Comparison of ENCODE assay signal across 23 cellular contexts in genomic region chr14:50379563-50379962, GRCh38.
"Had no signal": no experiment of that assay in that cellular context is flagged by ENCODE, and none has a peak within 500 bp of the region (broad histone marks: within the 10 kb centered on the region; RNA-seq: fewer than 3 reads in every experiment).

No MANE protein-coding gene starts in this region.

- H3K36me3 ChIP-seq: esophagus squamous epithelium, ovary, stomach, thyroid gland had no signal

- ATAC-seq: left lobe of liver; naive thymus-derived CD8-positive, alpha-beta T cell; psoas muscle; right cardiac atrium; stimulated activated effector memory CD8-positive, alpha-beta T cell treated with anti-CD3 and anti-CD28 coated beads, Interleukin-12 subunit alpha, Interleukin-12 subunit beta, amount 100 ng/mL, for 72 hours had no signal

- DNase-seq: cortex of kidney; effector CD4-positive, alpha-beta T cell; esophagus squamous epithelium; hypothalamus; immature natural killer cell; islet precursor cell; mesenchymal stem cell; naive thymus-derived CD8-positive, alpha-beta T cell; nephron progenitor cell; occipital lobe; ovary; posterior cingulate gyrus; psoas muscle; right cardiac atrium; sigmoid colon; stimulated activated CD4-positive, alpha-beta T cell treated with anti-CD3 and anti-CD28 coated beads, Interleukin-2, amount 100 ng/mL, for 24 hours; stimulated activated CD4-positive, alpha-beta T cell treated with anti-CD3 and anti-CD28 coated beads, Interleukin-4, amount 100 ng/mL, for 24 hours; stimulated activated naive CD4-positive, alpha-beta T cell treated with Interleukin-2 at 50 U/mL for 16 hours; stomach; thyroid gland had no signal

- H3K4me1 ChIP-seq: esophagus squamous epithelium, psoas muscle, thyroid gland had no signal

- H3K9me3 ChIP-seq: esophagus squamous epithelium, ovary, psoas muscle, sigmoid colon, stomach, thyroid gland had no signal

- H3K4me3 ChIP-seq: esophagus squamous epithelium, lung, ovary, psoas muscle, sigmoid colon, stomach, thyroid gland had no signal

- H3K27ac ChIP-seq: esophagus squamous epithelium, ovary, psoas muscle, sigmoid colon, stomach, thyroid gland had no signal

- H3K27me3 ChIP-seq: esophagus squamous epithelium, ovary, sigmoid colon, stomach, thyroid gland had no signal
